17 cellular contexts compared by ENCODE assay signal in the genomic region with DNA sequence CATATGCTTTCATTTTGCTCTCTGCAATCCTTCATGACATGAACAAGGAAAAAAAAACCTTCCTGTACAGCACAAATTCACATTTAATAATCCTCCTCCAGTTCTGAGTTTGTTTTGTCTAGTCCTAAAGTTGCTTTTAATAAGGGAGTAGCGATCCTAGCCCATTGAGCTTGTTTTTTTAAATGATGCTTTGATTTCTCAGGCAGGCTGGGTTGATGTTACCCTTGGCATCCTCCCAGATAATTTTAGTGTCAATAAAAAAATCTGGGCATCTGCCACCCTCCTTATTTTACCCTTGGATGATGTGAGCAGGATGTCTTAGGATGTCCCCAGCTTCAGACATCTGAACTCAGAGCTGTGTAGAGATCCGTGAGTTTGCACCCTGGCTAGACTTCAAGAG. TPM values are rescaled to one million over a fixed set of nuclear protein-coding genes. Genes with fewer than 3 reads are reported as not detected.
A peak's percentile ranks its signal among the peaks of the same experiment; 100 is the strongest.
DNase-seq lines count a peak whose midpoint lies in the region; ATAC-seq and TF ChIP-seq lines count a peak whose summit lies in the region.
"Had no signal": no experiment of that assay in that cellular context is flagged by ENCODE, and none has a peak within 500 bp of the region (broad histone marks: within the 10 kb centered on the region; RNA-seq: fewer than 3 reads in every experiment).

No MANE protein-coding gene starts in this region.

- no peak overlapping the region for H3K4me3 ChIP-seq in LNCaP clone FGC (ENCODE audit: low read depth, low read length)

- TF ChIP-seq CTCF in LNCaP clone FGC (IDR thresholded peaks at IDR 0.05; ENCODE audit: control insufficient read depth, extremely low read depth, insufficient read depth) (no peak), chondrocyte (IDR thresholded peaks at IDR 0.05) (peak; percentile 5), osteocyte (IDR thresholded peaks at IDR 0.05) (no peak)

- ATAC-seq in GM18502 (IDR thresholded peaks at IDR 0.05; ENCODE audit: poor library complexity, unreplicated experiment), result no peak
- ATAC-seq: HepG2 had no signal

- H3K4me1 Mint-ChIP-seq in chondrocyte (ENCODE audit: low read depth) (peaks cover 32% of the 10 kb centered on the region), osteocyte (ENCODE audit: unreplicated experiment) (peaks cover 27% of the 10 kb centered on the region)
- H3K4me1 Mint-ChIP-seq: B cell, H9 had no signal

- H3K36me3 Mint-ChIP-seq in chondrocyte (ENCODE audit: low read depth) (no peaks in the 10 kb centered on the region), osteocyte (ENCODE audit: unreplicated experiment) (no peaks in the 10 kb centered on the region)

- DNase-seq in EH (ENCODE audit: low read depth), result peak; percentile 23
- peak; percentile 25 for DNase-seq in LNCaP clone FGC (ENCODE audit: low read depth)
- no peak for DNase-seq in chondrocyte (ENCODE audit: low spot score)
- DNase-seq in osteocyte (ENCODE audit: extremely low spot score, unreplicated experiment), result no peak
- no peak for DNase-seq in activated CD8-positive, alpha-beta memory T cell treated with anti-CD3 and anti-CD28 coated beads, Interleukin-2, amount 50 U/mL, for 4 hours
- no peak for DNase-seq in activated naive CD4-positive, alpha-beta T cell treated with anti-CD3 and anti-CD28 coated beads, Interleukin-2, amount 50 U/mL, for 16 hours
- DNase-seq: C1 segment of cervical spinal cord; Calu3; CD4-positive, alpha-beta T cell; DMS153; DMS79 treated with DMSO at 0.1 percent for 48 hours; GDM1; GOT3; H9 had no signal

- H3K9me3 Mint-ChIP-seq in chondrocyte (ENCODE audit: low read depth) (no peaks in the 10 kb centered on the region), osteocyte (ENCODE audit: unreplicated experiment) (no peaks in the 10 kb centered on the region)
- H3K9me3 Mint-ChIP-seq: CD4-positive, alpha-beta T cell had no signal

- H3K27me3 Mint-ChIP-seq in chondrocyte (ENCODE audit: low read depth) (peaks cover 2% of the 10 kb centered on the region), osteocyte (ENCODE audit: unreplicated experiment) (peaks cover 19% of the 10 kb centered on the region)
- H3K27me3 Mint-ChIP-seq: CD4-positive, alpha-beta T cell had no signal

- H3K4me3 Mint-ChIP-seq in chondrocyte (ENCODE audit: unreplicated experiment), result peak overlapping the region; percentile 20
- H3K4me3 Mint-ChIP-seq in osteocyte (ENCODE audit: unreplicated experiment), result peak overlapping the region; percentile 10
- H3K4me3 Mint-ChIP-seq: B cell; CD4-positive, alpha-beta T cell; H9 had no signal

- H3K27ac Mint-ChIP-seq in chondrocyte (ENCODE audit: unreplicated experiment) (peak overlapping the region; percentile 5), osteocyte (ENCODE audit: unreplicated experiment) (peak overlapping the region; percentile 46)
- H3K27ac Mint-ChIP-seq: B cell; CD4-positive, alpha-beta T cell; H9 had no signal

RNA-seq across cellular contexts. Expression of a gene that starts 33.9 kb away (rescaled TPM):
- total RNA-seq in chondrocyte (15.2 to 23.8 TPM (median 15.6 TPM) in 3 replicates), osteocyte (7.1 and 8.8 TPM in 2 replicates)

RNA-seq across cellular contexts. Expression of a gene that starts 47.1 kb away (rescaled TPM):
- total RNA-seq in chondrocyte (0.41 to 6.5 TPM (median 5.7 TPM) in 3 replicates), osteocyte (0.55 and 1.2 TPM in 2 replicates)
- total RNA-seq: HepG2 had no signal

Comparison
In these comparisons a context has a peak if more than half of its experiments do, and no peak if none do; other contexts are left out.
1. DNase-seq: peak in EH (single experiment) and LNCaP clone FGC (single experiment); none in chondrocyte (single experiment), osteocyte (single experiment), activated CD8-positive, alpha-beta memory T cell treated with anti-CD3 and anti-CD28 coated beads, Interleukin-2, amount 50 U/mL, for 4 hours (single experiment) and activated naive CD4-positive, alpha-beta T cell treated with anti-CD3 and anti-CD28 coated beads, Interleukin-2, amount 50 U/mL, for 16 hours (single experiment).